ENCODE assay signal across 20 cellular contexts in genomic region chr6:159736908-159737307, GRCh38.
"Had no signal": no experiment of that assay in that cellular context is flagged by ENCODE, and none has a peak within 500 bp of the region (broad histone marks: within the 10 kb centered on the region; RNA-seq: fewer than 3 reads in every experiment).

No MANE protein-coding gene starts in this region.

- H3K36me3 ChIP-seq: ovary had no signal

- H3K27me3 Mint-ChIP-seq: effector memory CD8-positive, alpha-beta T cell; naive thymus-derived CD8-positive, alpha-beta T cell; stimulated activated naive CD8-positive, alpha-beta T cell treated with anti-CD3 and anti-CD28 coated beads, Interleukin-15, amount 100 ng/mL, for 72 hours had no signal

- H3K4me3 Mint-ChIP-seq: effector memory CD8-positive, alpha-beta T cell; stimulated activated effector memory CD8-positive, alpha-beta T cell treated with anti-CD3 and anti-CD28 coated beads, Interleukin-12 subunit alpha, Interleukin-12 subunit beta, amount 100 ng/mL, for 72 hours; stimulated activated naive CD8-positive, alpha-beta T cell treated with anti-CD3 and anti-CD28 coated beads, Interleukin-15, amount 100 ng/mL, for 72 hours had no signal

- H3K27me3 ChIP-seq: esophagus squamous epithelium, gastroesophageal sphincter, ovary, right atrium auricular region, testis, tibial nerve had no signal

- H3K27ac ChIP-seq: esophagus squamous epithelium, gastroesophageal sphincter, ovary, right atrium auricular region, testis, tibial nerve had no signal

- H3K27ac Mint-ChIP-seq: effector memory CD8-positive, alpha-beta T cell had no signal

- H3K9me3 Mint-ChIP-seq: effector memory CD8-positive, alpha-beta T cell; naive thymus-derived CD8-positive, alpha-beta T cell; stimulated activated effector memory CD8-positive, alpha-beta T cell treated with anti-CD3 and anti-CD28 coated beads, Interleukin-12 subunit alpha, Interleukin-12 subunit beta, amount 100 ng/mL, for 72 hours; stimulated activated naive CD8-positive, alpha-beta T cell treated with anti-CD3 and anti-CD28 coated beads, Interleukin-15, amount 100 ng/mL, for 72 hours had no signal

- DNase-seq: effector memory CD8-positive, alpha-beta T cell; esophagus squamous epithelium; foreskin fibroblast; glutamatergic neuron; islet precursor cell; mammary epithelial cell; mucosa of descending colon; naive thymus-derived CD8-positive, alpha-beta T cell; nucleus accumbens; ovary; small intestine; stimulated activated CD4-positive, alpha-beta T cell treated with anti-CD3 and anti-CD28 coated beads, Interleukin-2, amount 100 ng/mL, for 48 hours; stimulated activated CD8-positive, alpha-beta memory T cell treated with anti-CD3 and anti-CD28 coated beads, Interleukin-4, amount 100 ng/mL, for 48 hours; stimulated activated naive CD8-positive, alpha-beta T cell treated with anti-CD3 and anti-CD28 coated beads, Interleukin-15, amount 100 ng/mL, for 72 hours; testis had no signal

- H3K4me3 ChIP-seq: esophagus squamous epithelium, gastroesophageal sphincter, mucosa of descending colon, ovary, right atrium auricular region, testis, tibial nerve had no signal

- H3K9me3 ChIP-seq: esophagus squamous epithelium, gastroesophageal sphincter, mucosa of descending colon, ovary, right atrium auricular region, testis, tibial nerve had no signal

- H3K4me1 ChIP-seq: testis had no signal

- ATAC-seq: effector memory CD8-positive, alpha-beta T cell; gastroesophageal sphincter; left lobe of liver; mucosa of descending colon; naive thymus-derived CD8-positive, alpha-beta T cell; stimulated activated effector memory CD8-positive, alpha-beta T cell treated with anti-CD3 and anti-CD28 coated beads, Interleukin-12 subunit alpha, Interleukin-12 subunit beta, amount 100 ng/mL, for 72 hours; stimulated activated naive CD8-positive, alpha-beta T cell treated with anti-CD3 and anti-CD28 coated beads, Interleukin-15, amount 100 ng/mL, for 72 hours had no signal
